ENCODE assay signal across 8 cellular contexts in genomic region chr13:27007166-27007565, GRCh38.
DNase-seq lines count a peak whose midpoint lies in the region; ATAC-seq and TF ChIP-seq lines count a peak whose summit lies in the region.

No MANE protein-coding gene starts in this region.

- peaks cover 19% of the 10 kb centered on the region for H3K27me3 Mint-ChIP-seq in GM23338 (ENCODE audit: insufficient read depth, low read depth, poor library complexity)
- peaks cover 19% of the 10 kb centered on the region for H3K27me3 Mint-ChIP-seq in glutamatergic neuron (ENCODE audit: unreplicated experiment)
- H3K27me3 Mint-ChIP-seq in T-helper 2 cell treated with Interferon-gamma antibody and Interleukin-4, amounts not matched to agents 5 μg/mL and 100 μg/mL, for 36 hours (ENCODE audit: low read depth) = peaks cover 45% of the 10 kb centered on the region
- peaks cover 54% of the 10 kb centered on the region for H3K27me3 Mint-ChIP-seq in activated naive CD4-positive, alpha-beta T cell treated with anti-CD3 and anti-CD28 coated beads, Interleukin-2, amount 10 ng/mL, durations not matched to agents 7 days and 5 days

- no peaks in the 10 kb centered on the region for H3K9me3 Mint-ChIP-seq in GM23338
- H3K9me3 Mint-ChIP-seq in glutamatergic neuron (ENCODE audit: unreplicated experiment) = peaks cover 21% of the 10 kb centered on the region
- no peaks in the 10 kb centered on the region for H3K9me3 Mint-ChIP-seq in T-helper 2 cell treated with Interferon-gamma antibody and Interleukin-4, amounts not matched to agents 5 μg/mL and 100 μg/mL, for 36 hours
- H3K9me3 Mint-ChIP-seq in activated naive CD4-positive, alpha-beta T cell treated with anti-CD3 and anti-CD28 coated beads, Interleukin-2, amount 10 ng/mL, durations not matched to agents 7 days and 5 days = no peaks in the 10 kb centered on the region

- no peaks in the 10 kb centered on the region for H3K79me2 ChIP-seq in GM23338 (replicated peaks; ENCODE audit: insufficient read depth)

- peaks cover 23% of the 10 kb centered on the region for H3K4me1 Mint-ChIP-seq in GM23338
- peaks cover 30% of the 10 kb centered on the region for H3K4me1 Mint-ChIP-seq in glutamatergic neuron (ENCODE audit: low read depth, unreplicated experiment)
- H3K4me1 Mint-ChIP-seq in T-helper 2 cell treated with Interferon-gamma antibody and Interleukin-4, amounts not matched to agents 5 μg/mL and 100 μg/mL, for 36 hours (ENCODE audit: low read depth) = no peaks in the 10 kb centered on the region
- H3K4me1 Mint-ChIP-seq in activated naive CD4-positive, alpha-beta T cell treated with anti-CD3 and anti-CD28 coated beads, Interleukin-2, amount 10 ng/mL, durations not matched to agents 7 days and 5 days = no peaks in the 10 kb centered on the region

- H3K27ac Mint-ChIP-seq in GM23338 (no peak overlapping the region), glutamatergic neuron (ENCODE audit: unreplicated experiment) (peak overlapping the region; percentile 88)
- H3K27ac Mint-ChIP-seq in T-helper 2 cell treated with Interferon-gamma antibody and Interleukin-4, amounts not matched to agents 5 μg/mL and 100 μg/mL, for 36 hours = no peak overlapping the region
- no peak overlapping the region for H3K27ac Mint-ChIP-seq in activated naive CD4-positive, alpha-beta T cell treated with anti-CD3 and anti-CD28 coated beads, Interleukin-2, amount 10 ng/mL, durations not matched to agents 7 days and 5 days

- H3K36me3 Mint-ChIP-seq in GM23338 (ENCODE audit: low read depth) = no peaks in the 10 kb centered on the region
- no peaks in the 10 kb centered on the region for H3K36me3 Mint-ChIP-seq in glutamatergic neuron (ENCODE audit: unreplicated experiment)
- no peaks in the 10 kb centered on the region for H3K36me3 Mint-ChIP-seq in T-helper 2 cell treated with Interferon-gamma antibody and Interleukin-4, amounts not matched to agents 5 μg/mL and 100 μg/mL, for 36 hours (ENCODE audit: low read depth)
- H3K36me3 Mint-ChIP-seq in activated naive CD4-positive, alpha-beta T cell treated with anti-CD3 and anti-CD28 coated beads, Interleukin-2, amount 10 ng/mL, durations not matched to agents 7 days and 5 days = no peaks in the 10 kb centered on the region

- peak overlapping the region; percentile 95 for H3K4me2 ChIP-seq in GM23338

- TF ChIP-seq CTCF in GM23338 (conservative IDR thresholded peaks at IDR 0.05; ENCODE audit: low read depth in 2 of 2) (no peak), glutamatergic neuron (IDR thresholded peaks at IDR 0.05; ENCODE audit: partially characterized antibody, unreplicated experiment) (no peak)

- H3F3A ChIP-seq in GM23338 (replicated peaks; ENCODE audit: low read depth) = no peaks in the 10 kb centered on the region; the same call in 1 of the 2 replicates

- no peaks in the 10 kb centered on the region for H4K20me1 ChIP-seq in GM23338 (replicated peaks; ENCODE audit: insufficient read depth)

- peak overlapping the region; percentile 98 for H2AFZ ChIP-seq in GM23338

- H3K36me3 ChIP-seq in GM23338 (ENCODE audit: insufficient read depth) (no peaks in the 10 kb centered on the region), rectal smooth muscle tissue (ENCODE audit: control insufficient read depth, insufficient read depth, low read length) (no peaks in the 10 kb centered on the region)

- CTCF ChIA-PET in activated naive CD4-positive, alpha-beta T cell treated with anti-CD3 and anti-CD28 coated beads, Interleukin-2, amount 10 ng/mL, durations not matched to agents 7 days and 5 days (lab: Charles Lee) = no interaction called here

- H3K4me3 Mint-ChIP-seq in GM23338 (peak overlapping the region; percentile 70), glutamatergic neuron (ENCODE audit: unreplicated experiment) (peak overlapping the region; percentile 82)
- no peak overlapping the region for H3K4me3 Mint-ChIP-seq in T-helper 2 cell treated with Interferon-gamma antibody and Interleukin-4, amounts not matched to agents 5 μg/mL and 100 μg/mL, for 36 hours
- H3K4me3 Mint-ChIP-seq in activated naive CD4-positive, alpha-beta T cell treated with anti-CD3 and anti-CD28 coated beads, Interleukin-2, amount 10 ng/mL, durations not matched to agents 7 days and 5 days = no peak overlapping the region

- 0 out of 2 replicates have a peak, but pooled peaks cover 4% of the 10 kb centered on the region for H3K9me2 ChIP-seq in GM23338 (ENCODE audit: insufficient read depth)

- H3K4me1 ChIP-seq in GM23338 (ENCODE audit: insufficient read depth) = peaks cover 13% of the 10 kb centered on the region; the same call in 1 of the 2 replicates
- peaks cover 11% of the 10 kb centered on the region for H3K4me1 ChIP-seq in rectal smooth muscle tissue (ENCODE audit: control insufficient read depth, insufficient read depth, low read length)

- DNase-seq in GM23338 (ENCODE audit: low spot score) (peak; percentile 33), NCI-H82 (lab: John Stamatoyannopoulos, UW) (peak; percentile 87), glutamatergic neuron (peak; percentile 52), NCI-H2029 (lab: John Stamatoyannopoulos, UW) (no peak)
- no peak for DNase-seq in T-helper 2 cell treated with Interferon-gamma antibody and Interleukin-4, amounts not matched to agents 5 μg/mL and 100 μg/mL, for 36 hours (ENCODE audit: low spot score)
- no peak for DNase-seq in activated naive CD4-positive, alpha-beta T cell treated with anti-CD3 and anti-CD28 coated beads, Interleukin-2, amount 10 ng/mL, durations not matched to agents 7 days and 5 days

- H3K27ac ChIP-seq in GM23338 (ENCODE audit: low read depth) (no peak overlapping the region), rectal smooth muscle tissue (ENCODE audit: low read depth, low read length) (peak overlapping the region; percentile 15)

- H3K9ac ChIP-seq in rectal smooth muscle tissue (ENCODE audit: low read length) = no peak overlapping the region

- H3K4me3 ChIP-seq in GM23338 = peak overlapping the region; percentile 73
- peak overlapping the region; percentile 60 for H3K4me3 ChIP-seq in rectal smooth muscle tissue (ENCODE audit: low read length)

- ATAC-seq in GM23338 (peak; percentile 41), GM21737 (IDR thresholded peaks at IDR 0.05; ENCODE audit: unreplicated experiment) (no peak)

- H3K27me3 ChIP-seq in GM23338 (ENCODE audit: insufficient read depth) = peaks cover 21% of the 10 kb centered on the region; the same call in 1 of the 2 replicates
- peaks cover 3% of the 10 kb centered on the region for H3K27me3 ChIP-seq in rectal smooth muscle tissue (ENCODE audit: control insufficient read depth, insufficient read depth, low read length)

TF ChIP-seq in GM23338, 12 proteins besides CTCF, POLR2A, EP300 and RAD21:
- TF ChIP-seq REST (IDR thresholded peaks at IDR 0.05; ENCODE audit: unreplicated experiment) (no peak), ZNF331 (CRISPR knock-in tag; IDR thresholded peaks at IDR 0.05; ENCODE audit: low read depth) (no peak), NANOG (IDR thresholded peaks at IDR 0.05; ENCODE audit: borderline replicate concordance) (no peak), EZH2phosphoT487 (IDR thresholded peaks at IDR 0.05; ENCODE audit: unreplicated experiment) (no peak), STAT1 (IDR thresholded peaks at IDR 0.05; ENCODE audit: unreplicated experiment) (no peak), ZNF114 (CRISPR knock-in tag; IDR thresholded peaks at IDR 0.05) (no peak)

Comparison
In these comparisons a context has a peak if more than half of its experiments do, and no peak if none do; other contexts are left out.
1. DNase-seq: peak in GM23338 (single experiment), NCI-H82 (single experiment) and glutamatergic neuron (single experiment); none in T-helper 2 cell treated with Interferon-gamma antibody and Interleukin-4, amounts not matched to agents 5 μg/mL and 100 μg/mL, for 36 hours (single experiment), NCI-H2029 (single experiment) and activated naive CD4-positive, alpha-beta T cell treated with anti-CD3 and anti-CD28 coated beads, Interleukin-2, amount 10 ng/mL, durations not matched to agents 7 days and 5 days (single experiment).
2. H3K4me3 Mint-ChIP-seq: peak in GM23338 (single experiment) and glutamatergic neuron (single experiment); none in T-helper 2 cell treated with Interferon-gamma antibody and Interleukin-4, amounts not matched to agents 5 μg/mL and 100 μg/mL, for 36 hours (single experiment) and activated naive CD4-positive, alpha-beta T cell treated with anti-CD3 and anti-CD28 coated beads, Interleukin-2, amount 10 ng/mL, durations not matched to agents 7 days and 5 days (single experiment).